8 cellular contexts compared by ENCODE assay signal in the genomic region with DNA sequence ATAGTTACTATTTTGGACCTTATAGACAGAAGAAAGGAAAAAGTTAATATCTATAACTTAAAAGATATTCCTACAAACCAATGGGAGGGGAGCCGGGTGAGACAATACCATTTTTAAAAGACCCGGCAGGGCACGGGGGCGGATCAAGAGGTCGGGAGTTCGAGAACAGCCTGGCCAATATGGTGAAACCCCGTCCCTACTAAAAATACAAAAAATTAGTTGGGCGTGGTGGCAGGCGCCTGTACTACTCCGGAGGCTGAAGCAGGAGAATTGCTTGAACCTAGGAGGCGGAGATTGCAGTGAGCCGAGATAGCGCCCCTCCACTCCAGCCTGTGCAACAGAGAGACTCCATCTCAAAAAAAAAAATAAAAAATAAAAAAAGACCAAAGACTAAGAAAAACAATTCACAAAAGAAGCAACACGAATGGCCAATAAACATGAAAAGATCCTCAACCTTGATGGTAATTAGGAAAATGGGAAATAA. TPM values are rescaled to one million over a fixed set of nuclear protein-coding genes. Genes with fewer than 3 reads are reported as not detected.
A peak's percentile ranks its signal among the peaks of the same experiment; 100 is the strongest.
DNase-seq lines count a peak whose midpoint lies in the region; ATAC-seq and TF ChIP-seq lines count a peak whose summit lies in the region.

No MANE protein-coding gene starts in this region.

- ATAC-seq in Right ventricle myocardium superior (ENCODE audit: poor library complexity): no peak

- H3K4me1 ChIP-seq in right atrium auricular region: peaks cover 0 to 30% of the 10 kb centered on the region in 2 donors

- H3K27me3 Mint-ChIP-seq in immature natural killer cell (ENCODE audit: low read depth in 3 of 3): peaks cover 1 to 20% (median 19%) of the 10 kb centered on the region in 3 donors
- H3K27me3 Mint-ChIP-seq in stimulated activated naive CD8-positive, alpha-beta T cell treated with anti-CD3 and anti-CD28 coated beads, Interleukin-15, Interleukin-2, amounts not matched to agents 100 ng/mL and 50 ng/mL, for 24 hours: peaks cover 17% of the 10 kb centered on the region

- no peak for TF ChIP-seq CTCF in right atrium auricular region (IDR thresholded peaks at IDR 0.05)

- H3K9me3 ChIP-seq in right atrium auricular region: no peaks in the 10 kb centered on the region

- H3K4me1 Mint-ChIP-seq in immature natural killer cell: peaks cover 36 to 47% of the 10 kb centered on the region in 2 donors
- peaks cover 32% of the 10 kb centered on the region for H3K4me1 Mint-ChIP-seq in stimulated activated naive CD8-positive, alpha-beta T cell treated with anti-CD3 and anti-CD28 coated beads, Interleukin-15, Interleukin-2, amounts not matched to agents 100 ng/mL and 50 ng/mL, for 24 hours (ENCODE audit: low read depth)

- H3K4me3 ChIP-seq in right atrium auricular region: peak overlapping the region; percentile 63 to 75

- H3K4me3 Mint-ChIP-seq in immature natural killer cell: peak overlapping the region; percentile 97 to 100 (median 100)
- H3K4me3 Mint-ChIP-seq in stimulated activated naive CD8-positive, alpha-beta T cell treated with anti-CD3 and anti-CD28 coated beads, Interleukin-15, Interleukin-2, amounts not matched to agents 100 ng/mL and 50 ng/mL, for 24 hours: peak overlapping the region; percentile 100

- H3K9me3 Mint-ChIP-seq in immature natural killer cell: peaks cover 0 to 2% (median 0%) of the 10 kb centered on the region in 6 donors
- no peaks in the 10 kb centered on the region for H3K9me3 Mint-ChIP-seq in stimulated activated naive CD8-positive, alpha-beta T cell treated with anti-CD3 and anti-CD28 coated beads, Interleukin-15, Interleukin-2, amounts not matched to agents 100 ng/mL and 50 ng/mL, for 24 hours

- no peak for DNase-seq in right atrium auricular region (ENCODE audit: low spot score)
- DNase-seq in Right ventricle myocardium superior: no peak
- DNase-seq in activated CD4-positive, alpha-beta T cell treated with anti-CD3 and anti-CD28 coated beads, Interleukin-2, amount 50 U/mL, for 48 hours: peak; percentile 9 to 37
- no peak for DNase-seq in immature natural killer cell
- no peak for DNase-seq in inferior parietal cortex (ENCODE audit: extremely low spot score)
- no peak for DNase-seq in NCI-H1105 treated with DMSO at 0.1 percent for 48 hours (lab: John Stamatoyannopoulos, UW)
- DNase-seq in GF-D8 (lab: John Stamatoyannopoulos, UW): no peak

- intact Hi-C loops in Right ventricle myocardium superior (cut with DNase I): no loop called here

- no peaks in the 10 kb centered on the region for H3K27me3 ChIP-seq in right atrium auricular region

- no peaks in the 10 kb centered on the region for H3K36me3 ChIP-seq in right atrium auricular region

- H3K27ac Mint-ChIP-seq in immature natural killer cell: peak overlapping the region in 5 of 6 donors; percentile 94 to 99 (median 98)
- peak overlapping the region; percentile 100 for H3K27ac Mint-ChIP-seq in stimulated activated naive CD8-positive, alpha-beta T cell treated with anti-CD3 and anti-CD28 coated beads, Interleukin-15, Interleukin-2, amounts not matched to agents 100 ng/mL and 50 ng/mL, for 24 hours

- no peaks in the 10 kb centered on the region for H3K36me3 Mint-ChIP-seq in immature natural killer cell
- H3K36me3 Mint-ChIP-seq in stimulated activated naive CD8-positive, alpha-beta T cell treated with anti-CD3 and anti-CD28 coated beads, Interleukin-15, Interleukin-2, amounts not matched to agents 100 ng/mL and 50 ng/mL, for 24 hours (ENCODE audit: low read depth): peaks cover 11% of the 10 kb centered on the region

- peak overlapping the region; percentile 82 to 89 for H3K27ac ChIP-seq in right atrium auricular region

RNA-seq across cellular contexts. Expression of a gene that starts 1.2 kb away (rescaled TPM):
- total RNA-seq in right atrium auricular region (10 to 100 TPM; 30.4 to 31.7 TPM), Right ventricle myocardium superior (37.0 TPM)
- 100 to 1,000 TPM in 1 of 3 donors, 10 to 100 TPM in 2; 83.2 to 108 (median 89.7) TPM for polyA plus RNA-seq in immature natural killer cell

Comparison
In these comparisons a context has a peak if more than half of its experiments do, and no peak if none do; other contexts are left out.
1. DNase-seq: peak in activated CD4-positive, alpha-beta T cell treated with anti-CD3 and anti-CD28 coated beads, Interleukin-2, amount 50 U/mL, for 48 hours (2 of 2); none in right atrium auricular region (single experiment), Right ventricle myocardium superior (single experiment), immature natural killer cell (0 of 3), inferior parietal cortex (single experiment), NCI-H1105 treated with DMSO at 0.1 percent for 48 hours (single experiment) and GF-D8 (single experiment).